30 cellular contexts compared by ENCODE assay signal in genomic region chr7:152966189-152966588, GRCh38.
"Had no signal": no experiment of that assay in that cellular context is flagged by ENCODE, and none has a peak within 500 bp of the region (broad histone marks: within the 10 kb centered on the region; RNA-seq: fewer than 3 reads in every experiment).

No MANE protein-coding gene starts in this region.

- H3K9ac ChIP-seq: SK-N-SH had no signal

- H3K9me3 ChIP-seq: SJSA1, SK-N-SH had no signal

- H3K27ac ChIP-seq: Peyer's patch, SJSA1 had no signal

- H3K4me2 ChIP-seq: SK-N-SH had no signal

- H3K36me3 ChIP-seq: Peyer's patch, SJSA1 had no signal

- H3K4me3 ChIP-seq: Peyer's patch, SJSA1 had no signal

- H3K4me1 ChIP-seq: Peyer's patch, SJSA1 had no signal

- H3K27me3 ChIP-seq: Peyer's patch, SJSA1 had no signal

- DNase-seq: Karpas-422, MM.1S, MV-4-11, NCI-H1092, NCI-H1105, NCI-H1417 treated with DMSO at 0.1 percent for 48 hours, NCI-H1436 treated with DMSO at 0.1 percent for 48 hours, NCI-H1694 treated with DMSO at 0.1 percent for 48 hours, NCI-H187 treated with DMSO at 0.1 percent for 48 hours, NCI-H2029, NCI-H2081, NCI-H2171 treated with DMSO at 0.1 percent for 48 hours, NCI-H2227 treated with DMSO at 0.1 percent for 48 hours, NCI-H345, NCI-H446, NCI-H510A treated with DMSO at 0.1 percent for 48 hours, NCI-H524 treated with DMSO at 0.1 percent for 48 hours, NCI-H526 treated with DMSO at 0.1 percent for 48 hours, NCI-H748 treated with DMSO at 0.1 percent for 48 hours, NCI-H82, OCI-M1, PC-3, Peyer's patch, Right ventricle myocardium superior, RPMI8226, SHP77 treated with DMSO at 0.1 percent for 48 hours, SK-N-SH, SW 1271, T-helper 1 cell had no signal

- ATAC-seq: PC-3 had no signal
